ENCODE assay signal across 11 cellular contexts in the genomic region with DNA sequence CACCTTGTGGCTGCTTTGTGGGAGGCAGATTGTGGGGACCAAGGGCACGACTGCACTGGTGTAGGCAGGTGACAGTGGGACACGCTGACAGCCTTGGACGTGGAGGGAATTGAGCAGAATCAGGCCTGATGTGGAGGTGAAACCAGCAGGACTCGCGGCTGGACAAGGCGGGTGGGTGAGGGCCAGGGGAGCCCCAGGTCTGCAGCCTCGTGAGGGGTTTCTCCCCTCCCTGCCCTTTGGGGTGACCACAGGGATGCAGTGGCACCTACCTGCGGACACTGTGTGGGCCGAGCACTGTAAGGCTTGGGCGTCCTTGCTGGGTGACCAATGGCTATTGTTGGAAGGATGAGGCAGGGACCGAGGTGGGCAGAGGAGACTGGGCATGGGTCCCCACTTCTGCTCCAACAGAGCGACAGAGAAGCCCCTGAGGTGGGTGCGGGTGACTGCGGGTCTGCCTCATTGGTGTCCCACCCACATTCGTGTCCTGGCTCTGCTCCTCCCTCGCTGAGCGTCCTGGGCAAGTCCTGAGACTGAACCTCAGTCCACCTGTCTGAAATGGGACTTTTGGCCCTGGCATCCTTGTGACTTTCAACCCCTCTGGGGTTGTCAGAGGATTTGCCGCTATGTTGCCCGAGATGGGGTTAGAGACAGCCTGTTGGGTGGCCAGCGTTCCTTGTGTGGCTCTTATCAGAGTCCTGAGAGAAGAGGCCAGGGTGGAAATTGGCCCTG. TPM values are rescaled to one million over a fixed set of nuclear protein-coding genes. Genes with fewer than 3 reads are reported as not detected.
A peak's percentile ranks its signal among the peaks of the same experiment; 100 is the strongest.
DNase-seq lines count a peak whose midpoint lies in the region; ATAC-seq and TF ChIP-seq lines count a peak whose summit lies in the region.
"Had no signal": no experiment of that assay in that cellular context is flagged by ENCODE, and none has a peak within 500 bp of the region (broad histone marks: within the 10 kb centered on the region; RNA-seq: fewer than 3 reads in every experiment).

No MANE protein-coding gene starts in this region.

- no peaks in the 10 kb centered on the region for H3K9me3 Mint-ChIP-seq in activated naive CD4-positive, alpha-beta T cell treated with anti-CD3 and anti-CD28 coated beads, Interleukin-2, amount 50 U/mL, for 24 hours
- H3K9me3 Mint-ChIP-seq in brain = no peaks in the 10 kb centered on the region

- ATAC-seq in HG02588 (IDR thresholded peaks at IDR 0.05; ENCODE audit: unreplicated experiment) = no peak

- H3K4me1 ChIP-seq in mucosa of stomach (ENCODE audit: control insufficient read depth, insufficient read depth, low read length) (peaks cover 89% of the 10 kb centered on the region), tibial artery (peaks cover 0 to 59% (median 40%) of the 10 kb centered on the region in 4 donors)

- TF ChIP-seq CTCF in brain (conservative IDR thresholded peaks at IDR 0.05) (no peak), tibial artery (IDR thresholded peaks at IDR 0.05) (no peak)

- peaks cover 78% of the 10 kb centered on the region for H3K4me1 Mint-ChIP-seq in activated naive CD4-positive, alpha-beta T cell treated with anti-CD3 and anti-CD28 coated beads, Interleukin-2, amount 50 U/mL, for 24 hours
- H3K4me1 Mint-ChIP-seq in brain = peaks cover 12% of the 10 kb centered on the region

- no peaks in the 10 kb centered on the region for H3K9me3 ChIP-seq in mucosa of stomach (ENCODE audit: control insufficient read depth, low read length)
- no peaks in the 10 kb centered on the region for H3K9me3 ChIP-seq in tibial artery
- H3K9me3 ChIP-seq: BE2C had no signal

- H3K27me3 ChIP-seq in mucosa of stomach (ENCODE audit: control insufficient read depth, insufficient read depth, low read length) (no peaks in the 10 kb centered on the region), tibial artery (no peaks in the 10 kb centered on the region)
- H3K27me3 ChIP-seq: BE2C had no signal

- H3K9ac ChIP-seq in mucosa of stomach (ENCODE audit: low read length) = peak overlapping the region; percentile 62

- peak overlapping the region; percentile 74 for H3K27ac Mint-ChIP-seq in activated naive CD4-positive, alpha-beta T cell treated with anti-CD3 and anti-CD28 coated beads, Interleukin-2, amount 50 U/mL, for 24 hours
- peak overlapping the region in 3 of 5 experiments; percentile 45 to 78 (median 65) for H3K27ac Mint-ChIP-seq in brain

- DNase-seq in activated naive CD4-positive, alpha-beta T cell treated with anti-CD3 and anti-CD28 coated beads, Interleukin-2, amount 50 U/mL, for 16 hours = no peak
- DNase-seq in tibial artery (no peak), 8988T (no peak), NCI-H1694 (lab: John Stamatoyannopoulos, UW) (no peak)
- DNase-seq: NCI-H187 treated with DMSO at 0.1 percent for 48 hours; stimulated activated CD8-positive, alpha-beta memory T cell treated with anti-CD3 and anti-CD28 coated beads, Interleukin-4, amount 100 ng/mL, for 48 hours had no signal

- peak overlapping the region; percentile 33 to 49 for H3K27ac ChIP-seq in tibial artery

- H3K36me3 ChIP-seq in mucosa of stomach (ENCODE audit: control insufficient read depth, insufficient read depth, low read length) (no peaks in the 10 kb centered on the region), tibial artery (no peaks in the 10 kb centered on the region)
- H3K36me3 ChIP-seq: BE2C had no signal

- intact Hi-C loops in tibial artery (cut with DNase I; ENCODE audit: low total_unique reads) = no loop called here

- H3K4me3 Mint-ChIP-seq in activated naive CD4-positive, alpha-beta T cell treated with anti-CD3 and anti-CD28 coated beads, Interleukin-2, amount 50 U/mL, for 24 hours = peak overlapping the region; percentile 11
- H3K4me3 Mint-ChIP-seq in brain = no peak overlapping the region

- no peak overlapping the region for H3K4me3 ChIP-seq in mucosa of stomach (ENCODE audit: low read length)
- no peak overlapping the region for H3K4me3 ChIP-seq in tibial artery

- no peaks in the 10 kb centered on the region for H3K36me3 Mint-ChIP-seq in activated naive CD4-positive, alpha-beta T cell treated with anti-CD3 and anti-CD28 coated beads, Interleukin-2, amount 50 U/mL, for 24 hours
- H3K36me3 Mint-ChIP-seq in brain = peaks cover 9% of the 10 kb centered on the region

- no peaks in the 10 kb centered on the region for H3K27me3 Mint-ChIP-seq in activated naive CD4-positive, alpha-beta T cell treated with anti-CD3 and anti-CD28 coated beads, Interleukin-2, amount 50 U/mL, for 24 hours
- H3K27me3 Mint-ChIP-seq in brain = no peaks in the 10 kb centered on the region

RNA-seq across cellular contexts. Expression of a gene that starts 30.5 kb away (rescaled TPM):
- 134 TPM for polyA plus RNA-seq in brain (ENCODE audit: insufficient read depth, low read depth, low replicate concordance)

RNA-seq across cellular contexts. Expression of a gene that starts 47.1 kb away (rescaled TPM):
- polyA plus RNA-seq in brain (ENCODE audit: insufficient read depth, low read depth, low replicate concordance) = 23.5 TPM
